Comparison of ENCODE assay signal across 18 cellular contexts in genomic region chr1:247923941-247924340, GRCh38. TPM values are rescaled to one million over a fixed set of nuclear protein-coding genes. Genes with fewer than 3 reads are reported as not detected.
DNase-seq lines count a peak whose midpoint lies in the region; ATAC-seq and TF ChIP-seq lines count a peak whose summit lies in the region.
"Had no signal": no experiment of that assay in that cellular context is flagged by ENCODE, and none has a peak within 500 bp of the region (broad histone marks: within the 10 kb centered on the region; RNA-seq: fewer than 3 reads in every experiment).

No MANE protein-coding gene starts in this region.

- no peaks in the 10 kb centered on the region; the same call in 1 of the 2 replicates for H3K27me3 Mint-ChIP-seq in H9 (ENCODE audit: low read depth)
- H3K27me3 Mint-ChIP-seq in WTC11 (ENCODE audit: low read depth): peaks cover 5% of the 10 kb centered on the region
- H3K27me3 Mint-ChIP-seq: CD4-positive, CD25-positive, alpha-beta regulatory T cell had no signal

- H2BK15ac ChIP-seq in H9 (ENCODE audit: low read depth, low read length): no peak overlapping the region
- no peak overlapping the region for H2BK15ac ChIP-seq in mesendoderm (replicated peaks; ENCODE audit: low read depth)

- H3K27me3 ChIP-seq in H9 (ENCODE audit: insufficient read depth, low read length): no peaks in the 10 kb centered on the region
- H3K27me3 ChIP-seq in mesendoderm (ENCODE audit: insufficient read depth, low read length, poor library complexity): no peaks in the 10 kb centered on the region

- H3K36me3 ChIP-seq in mesendoderm (ENCODE audit: control insufficient read depth, insufficient read depth, low read length): no peaks in the 10 kb centered on the region
- H3K36me3 ChIP-seq: HAP-1 had no signal

- H3K23ac ChIP-seq in H9 (ENCODE audit: insufficient read length, low read depth, low read length) (no peak overlapping the region), mesendoderm (ENCODE audit: low read length) (no peak overlapping the region)

- no peak for DNase-seq in H9
- DNase-seq in WTC11 (ENCODE audit: low spot score): peak; percentile 21
- peak; percentile 14 for DNase-seq in mesendoderm
- no peak for DNase-seq in RWPE1 (ENCODE audit: low spot score)
- no peak for DNase-seq in C1 segment of cervical spinal cord (lab: John Stamatoyannopoulos, UW)
- DNase-seq: Caco-2; CD4-positive, CD25-positive, alpha-beta regulatory T cell; CD8-positive, alpha-beta T cell; DMS153; DND-41; HFFc6 had no signal

- peaks cover 9% of the 10 kb centered on the region for H3K9me3 ChIP-seq in H9 (ENCODE audit: control insufficient read depth, low read depth, low read length)
- H3K9me3 ChIP-seq: Caco-2, HAP-1 had no signal

- 0 out of 3 replicates have a peak, but pooled peaks have one; percentile 16 for TF ChIP-seq CTCF in H9 (conservative IDR thresholded peaks at IDR 0.05)
- TF ChIP-seq CTCF in WTC11 (IDR thresholded peaks at IDR 0.05): no peak
- TF ChIP-seq CTCF in RWPE1 (conservative IDR thresholded peaks at IDR 0.05; ENCODE audit: low read depth): no peak

- ATAC-seq in WTC11: peak; percentile 73
- ATAC-seq in HG02870 (IDR thresholded peaks at IDR 0.05; ENCODE audit: unreplicated experiment): no peak
- ATAC-seq: CD8-positive, alpha-beta T cell had no signal

- no peak overlapping the region for H2BK12ac ChIP-seq in H9 (ENCODE audit: insufficient read length, low read depth, low read length)

- no CpG with 5 or more reads among the region's 3 CpGs for WGBS in H9 (ENCODE audit: extremely low coverage, insufficient read length, low lambda C conversion rate)
- no CpG with 5 or more reads among the region's 3 CpGs for WGBS in mesendoderm (ENCODE audit: extremely low coverage, insufficient coverage, low lambda C conversion rate)

- no peak overlapping the region for H2BK20ac ChIP-seq in H9 (ENCODE audit: low read depth, low read length, poor library complexity, severe bottlenecking)

- H3K56ac ChIP-seq in H9 (ENCODE audit: insufficient read length, low read depth, low read length): no peak overlapping the region
- H3K56ac ChIP-seq in mesendoderm (ENCODE audit: low read length): no peak overlapping the region

- H3K18ac ChIP-seq in H9 (ENCODE audit: insufficient read length, low read depth, low read length) (no peak overlapping the region), mesendoderm (ENCODE audit: low read length) (no peak overlapping the region)

- no peak overlapping the region for H4K8ac ChIP-seq in H9 (replicated peaks; ENCODE audit: insufficient read length, low read depth, low read length)
- no peak overlapping the region for H4K8ac ChIP-seq in mesendoderm (ENCODE audit: low read depth, low read length)

- H3K4me1 ChIP-seq in H9 (ENCODE audit: insufficient read depth, low read length) (no peaks in the 10 kb centered on the region), mesendoderm (ENCODE audit: control insufficient read depth, low read depth, low read length) (no peaks in the 10 kb centered on the region)
- H3K4me1 ChIP-seq: Caco-2, HAP-1 had no signal

- H3K4me3 ChIP-seq in mesendoderm (ENCODE audit: low read length): no peak overlapping the region
- H3K4me3 ChIP-seq: HAP-1 had no signal

- no peak overlapping the region for H2BK120ac ChIP-seq in H9 (ENCODE audit: low read depth, low read length, poor library complexity, severe bottlenecking)
- no peak overlapping the region for H2BK120ac ChIP-seq in mesendoderm (ENCODE audit: low read depth, low read length)

- H3K23me2 ChIP-seq in H9 (ENCODE audit: insufficient read length, low read depth, low read length, poor library complexity, severe bottlenecking): no peaks in the 10 kb centered on the region

- H3K4me1 Mint-ChIP-seq in H9 (no peaks in the 10 kb centered on the region), WTC11 (0 out of 2 replicates have a peak, but pooled peaks cover 3% of the 10 kb centered on the region)
- H3K4me1 Mint-ChIP-seq: CD4-positive, CD25-positive, alpha-beta regulatory T cell had no signal

- POLR2A ChIA-PET in WTC11 (lab: Charles Lee) (no interaction called here), RWPE1 (lab: Yijun Ruan, JAX; ENCODE audit: low non-redundant PET) (no interaction called here)

- H3K14ac ChIP-seq in H9 (ENCODE audit: insufficient read depth, low read length): no peak overlapping the region

- no peak overlapping the region for H2AFZ ChIP-seq in H9 (ENCODE audit: low read length)

- H3K4me3 Mint-ChIP-seq in H9 (no peak overlapping the region), WTC11 (no peak overlapping the region)
- H3K4me3 Mint-ChIP-seq: CD4-positive, CD25-positive, alpha-beta regulatory T cell; CD8-positive, alpha-beta T cell; HFFc6 had no signal

- H3K79me2 ChIP-seq in H9 (ENCODE audit: insufficient read depth, low read length): no peaks in the 10 kb centered on the region
- no peaks in the 10 kb centered on the region for H3K79me2 ChIP-seq in mesendoderm (ENCODE audit: control insufficient read depth, insufficient read depth, low read length)

- peaks cover 56 to 59% of the 10 kb centered on the region in 2 experiments for H3K9me3 Mint-ChIP-seq in H9
- peaks cover 48% of the 10 kb centered on the region for H3K9me3 Mint-ChIP-seq in WTC11
- H3K9me3 Mint-ChIP-seq: CD8-positive, alpha-beta T cell had no signal

- H3K27ac ChIP-seq in H9 (ENCODE audit: insufficient read length, low read depth, low read length): no peak overlapping the region
- no peak overlapping the region for H3K27ac ChIP-seq in mesendoderm (ENCODE audit: low read depth, low read length)
- H3K27ac ChIP-seq in RWPE1: no peak overlapping the region
- H3K27ac ChIP-seq: C4-2B had no signal

- CTCF ChIA-PET in WTC11 (lab: Charles Lee) (no interaction called here), RWPE1 (lab: Yijun Ruan, JAX) (no interaction called here)

- no peak overlapping the region for H3K27ac Mint-ChIP-seq in H9
- no peak overlapping the region for H3K27ac Mint-ChIP-seq in WTC11
- H3K27ac Mint-ChIP-seq: CD4-positive, CD25-positive, alpha-beta regulatory T cell; CD8-positive, alpha-beta T cell; HFFc6 had no signal

- H3K4me2 ChIP-seq in H9 (ENCODE audit: insufficient read depth, insufficient read length, low read length): no peak overlapping the region
- no peak overlapping the region for H3K4me2 ChIP-seq in mesendoderm (ENCODE audit: low read length)

- H2BK5ac ChIP-seq in H9 (ENCODE audit: insufficient read length, low read length): no peak overlapping the region
- H2BK5ac ChIP-seq in mesendoderm (ENCODE audit: low read length): no peak overlapping the region

- no peak overlapping the region for H4K5ac ChIP-seq in H9 (ENCODE audit: insufficient read length, low read depth, low read length)
- H4K5ac ChIP-seq in mesendoderm (ENCODE audit: low read length): no peak overlapping the region

- H3K9ac ChIP-seq in H9 (ENCODE audit: extremely low read depth, insufficient read length, low read length) (no peak overlapping the region), mesendoderm (ENCODE audit: low read length) (no peak overlapping the region)

- H4K91ac ChIP-seq in H9 (ENCODE audit: insufficient read length, low read depth, low read length): no peak overlapping the region

- no peaks in the 10 kb centered on the region for H3K79me1 ChIP-seq in H9 (ENCODE audit: insufficient read depth, low read depth, low read length, poor library complexity, severe bottlenecking)
- H3K79me1 ChIP-seq in mesendoderm (ENCODE audit: low read length): no peaks in the 10 kb centered on the region

- H3K36me3 Mint-ChIP-seq in H9 (ENCODE audit: insufficient read depth in 1 of 3, low read depth in 3 of 3) (no peaks in the 10 kb centered on the region; a peak in 2 of 7 replicates), WTC11 (peaks cover 16% of the 10 kb centered on the region)
- H3K36me3 Mint-ChIP-seq: CD4-positive, CD25-positive, alpha-beta regulatory T cell; CD8-positive, alpha-beta T cell had no signal

- no peaks in the 10 kb centered on the region for H4K20me1 ChIP-seq in H9 (ENCODE audit: control insufficient read depth, insufficient read depth, insufficient read length)

- H3K4ac ChIP-seq in H9 (ENCODE audit: low read depth, low read length) (no peak overlapping the region), mesendoderm (ENCODE audit: low read depth, low read length) (no peak overlapping the region)

- no peak overlapping the region for H2AK5ac ChIP-seq in H9 (ENCODE audit: insufficient read length, low read length)
- H2AK5ac ChIP-seq in mesendoderm (ENCODE audit: low read length): no peak overlapping the region

- H3T11ph ChIP-seq in H9 (ENCODE audit: low read length): no peak overlapping the region

TF ChIP-seq in WTC11, 78 proteins besides CTCF, POLR2A, EP300 and RAD21 (continues in another document):
- TF ChIP-seq ZNF425 (CRISPR knock-in tag; conservative IDR thresholded peaks at IDR 0.05) (no peak), CBFB (CRISPR knock-in tag; IDR thresholded peaks at IDR 0.05; ENCODE audit: low read depth) (no peak)

RNA-seq across cellular contexts. Expression of gene OR2AJ1, which starts 0.7 kb away (rescaled TPM):
- total RNA-seq in H9 (2021) (not detected in 2 replicates), WTC11 (2021) (not detected in 3 replicates)
- not detected for polyA plus RNA-seq in mesendoderm (2013, experiment 1 of 2)
- not detected for polyA plus RNA-seq in mesendoderm (2013, experiment 2 of 2)
- total RNA-seq: A172; A673; Caco-2; CD4-positive, CD25-positive, alpha-beta regulatory T cell; CD8-positive, alpha-beta T cell; H1; HFFc6 had no signal
- polyA plus RNA-seq: BJ; CD4-positive, CD25-positive, alpha-beta regulatory T cell; H1 had no signal

RNA-seq across cellular contexts. Expression of gene OR2T8, which starts 3.9 kb away (rescaled TPM):
- not detected in 2 replicates for total RNA-seq in H9 (2021)
- total RNA-seq in WTC11 (2021): not detected in 3 replicates
- polyA plus RNA-seq in mesendoderm (2013, experiment 1 of 2): not detected
- polyA plus RNA-seq in mesendoderm (2013, experiment 2 of 2): not detected
- total RNA-seq: A172; A673; Caco-2; CD4-positive, CD25-positive, alpha-beta regulatory T cell; CD8-positive, alpha-beta T cell; H1; HFFc6 had no signal
- polyA plus RNA-seq: BJ; CD4-positive, CD25-positive, alpha-beta regulatory T cell; H1 had no signal

RNA-seq across cellular contexts. Expression of gene OR2L8, which starts 24.7 kb away (rescaled TPM):
- 0.24 TPM in 1 of 2 replicates, not detected in the other for total RNA-seq in H9 (2021)
- total RNA-seq in WTC11 (2021): not detected in 3 replicates
- polyA plus RNA-seq in mesendoderm (2013, experiment 1 of 2): not detected
- polyA plus RNA-seq in mesendoderm (2013, experiment 2 of 2): not detected
- total RNA-seq: A172, A673, Caco-2, H1, HFFc6 had no signal
- polyA plus RNA-seq: BJ; CD4-positive, CD25-positive, alpha-beta regulatory T cell; H1 had no signal

RNA-seq across cellular contexts. Expression of gene OR2W3, which starts 28.6 kb away (rescaled TPM):
- 0.24 TPM in 1 of 2 replicates, not detected in the other for total RNA-seq in H9 (2021)
- total RNA-seq in WTC11 (2021): 0.17 to 0.41 TPM (median 0.32 TPM) in 3 replicates
- 0.41 TPM for polyA plus RNA-seq in mesendoderm (2013, experiment 1 of 2)
- 0.62 TPM for polyA plus RNA-seq in mesendoderm (2013, experiment 2 of 2)
- total RNA-seq: A172; A673; Caco-2; CD4-positive, CD25-positive, alpha-beta regulatory T cell; CD8-positive, alpha-beta T cell; HFFc6 had no signal
- polyA plus RNA-seq: BJ; CD4-positive, CD25-positive, alpha-beta regulatory T cell had no signal

RNA-seq across cellular contexts. Expression of gene OR2AK2, which starts 41.1 kb away (rescaled TPM):
- total RNA-seq in H9 (2021) (not detected in 2 replicates), WTC11 (2021) (not detected in 3 replicates)
- polyA plus RNA-seq in mesendoderm (2013, experiment 1 of 2): not detected
- not detected for polyA plus RNA-seq in mesendoderm (2013, experiment 2 of 2)
- total RNA-seq: A172; A673; Caco-2; CD4-positive, CD25-positive, alpha-beta regulatory T cell; H1; HFFc6 had no signal
- polyA plus RNA-seq: BJ; CD4-positive, CD25-positive, alpha-beta regulatory T cell; H1 had no signal

Comparison
In these comparisons a context has a peak if more than half of its experiments do, and no peak if none do; other contexts are left out.
1. DNase-seq: peak in WTC11 (single experiment) and mesendoderm (single experiment); none in H9 (single experiment), RWPE1 (single experiment) and C1 segment of cervical spinal cord (0 of 14).